Comparison of ENCODE assay signal across 20 cellular contexts in genomic region chr14:26621807-26622560, GRCh38. TPM values are rescaled to one million over a fixed set of nuclear protein-coding genes. Genes with fewer than 3 reads are reported as not detected.
"Had no signal": no experiment of that assay in that cellular context is flagged by ENCODE, and none has a peak within 500 bp of the region (broad histone marks: within the 10 kb centered on the region; RNA-seq: fewer than 3 reads in every experiment).

No MANE protein-coding gene starts in this region.

- DNase-seq: activated CD4-positive, alpha-beta T cell treated with anti-CD3 and anti-CD28 coated beads, Interleukin-2, amount 10 ng/mL, durations not matched to agents 24 days and 14 days; activated CD8-positive, alpha-beta memory T cell treated with anti-CD3 and anti-CD28 coated beads, Interleukin-2, amount 50 U/mL, for 4 hours; activated CD8-positive, alpha-beta T cell treated with anti-CD3 and anti-CD28 coated beads, Interleukin-2, amount 10 ng/mL, durations not matched to agents 7 days and 5 days; activated gamma-delta T cell; activated T-cell treated with anti-CD3 and anti-CD28 coated beads, Interleukin-2, amount 50 U/mL, for 72 hours; amniotic stem cell; dermis blood vessel endothelial cell; stimulated activated CD4-positive, alpha-beta T cell treated with anti-CD3 and anti-CD28 coated beads, Interleukin-4, amount 100 ng/mL, for 24 hours; stimulated activated naive CD4-positive, alpha-beta T cell treated with Interleukin-2 at 50 U/mL for 16 hours; substantia nigra had no signal

- H3K4me3 ChIP-seq: right atrium auricular region, skin epidermis, tibial nerve, vagina had no signal

- H3K27ac Mint-ChIP-seq: activated CD4-positive, alpha-beta T cell treated with anti-CD3 and anti-CD28 coated beads, Interleukin-2, amount 10 ng/mL, durations not matched to agents 24 days and 14 days; activated CD8-positive, alpha-beta T cell treated with anti-CD3 and anti-CD28 coated beads, Interleukin-2, amount 10 ng/mL, durations not matched to agents 7 days and 5 days; activated naive CD4-positive, alpha-beta T cell treated with anti-CD3 and anti-CD28 coated beads, Interleukin-2, amount 50 U/mL, for 72 hours; activated T-cell treated with anti-CD3 and anti-CD28 coated beads, Interleukin-2, amount 50 U/mL, for 72 hours; natural killer cell treated with Interleukin-12 subunit alpha and Interleukin-12 subunit beta and Interleukin-15 and Interleukin-18, amount 100 ng/mL, for 72 hours; progenitor cell of endocrine pancreas; WTC11 had no signal

- H3K27me3 ChIP-seq: foreskin keratinocyte, right atrium auricular region, tibial nerve, vagina had no signal

- H3K36me3 Mint-ChIP-seq: natural killer cell treated with Interleukin-12 subunit alpha and Interleukin-12 subunit beta and Interleukin-15 and Interleukin-18, amount 100 ng/mL, for 72 hours; WTC11 had no signal

- H3K4me3 Mint-ChIP-seq: activated CD4-positive, alpha-beta T cell treated with anti-CD3 and anti-CD28 coated beads, Interleukin-2, amount 10 ng/mL, durations not matched to agents 24 days and 14 days; activated CD8-positive, alpha-beta T cell treated with anti-CD3 and anti-CD28 coated beads, Interleukin-2, amount 10 ng/mL, durations not matched to agents 7 days and 5 days; activated T-cell treated with anti-CD3 and anti-CD28 coated beads, Interleukin-2, amount 50 U/mL, for 72 hours; natural killer cell treated with Interleukin-12 subunit alpha and Interleukin-12 subunit beta and Interleukin-15 and Interleukin-18, amount 100 ng/mL, for 72 hours; WTC11 had no signal

- ATAC-seq: activated CD8-positive, alpha-beta T cell treated with anti-CD3 and anti-CD28 coated beads, Interleukin-2, amount 10 ng/mL, durations not matched to agents 7 days and 5 days; activated naive CD4-positive, alpha-beta T cell treated with anti-CD3 and anti-CD28 coated beads, Interleukin-2, amount 50 U/mL, for 72 hours; activated T-cell treated with anti-CD3 and anti-CD28 coated beads, Interleukin-2, amount 50 U/mL, for 72 hours; foreskin keratinocyte; natural killer cell treated with Interleukin-12 subunit alpha and Interleukin-12 subunit beta and Interleukin-15 and Interleukin-18, amount 100 ng/mL, for 72 hours; WTC11 had no signal

- H3K9me3 ChIP-seq: right atrium auricular region, vagina had no signal

- H3K4me1 Mint-ChIP-seq: activated CD4-positive, alpha-beta T cell treated with anti-CD3 and anti-CD28 coated beads, Interleukin-2, amount 10 ng/mL, durations not matched to agents 24 days and 14 days; WTC11 had no signal

- H3K36me3 ChIP-seq: right atrium auricular region, tibial nerve, vagina had no signal

- H3K4me1 ChIP-seq: foreskin keratinocyte, right atrium auricular region, tibial nerve, vagina had no signal

- H3K27ac ChIP-seq: epithelial cell of prostate, foreskin keratinocyte, right atrium auricular region, tibial nerve, vagina had no signal

- H3K27me3 Mint-ChIP-seq: activated CD4-positive, alpha-beta T cell treated with anti-CD3 and anti-CD28 coated beads, Interleukin-2, amount 10 ng/mL, durations not matched to agents 24 days and 14 days; natural killer cell treated with Interleukin-12 subunit alpha and Interleukin-12 subunit beta and Interleukin-15 and Interleukin-18, amount 100 ng/mL, for 72 hours; progenitor cell of endocrine pancreas had no signal

RNA-seq across cellular contexts. Expression of gene NOVA1, which starts 24.2 kb away (rescaled TPM):
- total RNA-seq: activated CD8-positive, alpha-beta T cell treated with anti-CD3 and anti-CD28 coated beads, Interleukin-2, amount 10 ng/mL, durations not matched to agents 7 days and 5 days; natural killer cell treated with Interleukin-12 subunit alpha and Interleukin-12 subunit beta and Interleukin-15 and Interleukin-18, amount 100 ng/mL, for 72 hours had no signal
